In the genomic region with DNA sequence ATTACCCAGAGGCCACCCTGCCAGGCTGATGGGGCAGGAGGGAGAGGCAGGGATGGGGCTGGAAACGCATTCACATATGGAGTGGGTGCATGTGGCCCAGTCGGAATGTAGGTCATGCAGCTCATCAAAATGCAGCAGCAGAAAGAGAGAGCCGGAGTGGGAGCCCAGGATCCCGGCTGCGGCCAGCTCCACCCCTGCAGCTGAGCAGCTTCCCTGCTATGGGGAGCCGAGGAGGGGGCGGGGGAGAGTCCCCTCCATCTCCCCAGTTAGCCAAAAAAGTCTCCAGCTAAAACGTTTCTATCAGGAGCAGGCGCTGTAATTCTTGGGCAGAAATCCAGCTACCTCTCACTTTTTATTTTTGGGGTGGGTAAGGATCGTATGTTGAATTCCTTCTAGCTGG, we compare ENCODE assay signal across 24 cellular contexts. TPM values are rescaled to one million over a fixed set of nuclear protein-coding genes. Genes with fewer than 3 reads are reported as not detected.
DNase-seq lines count a peak whose midpoint lies in the region; ATAC-seq and TF ChIP-seq lines count a peak whose summit lies in the region.
"Had no signal": no experiment of that assay in that cellular context is flagged by ENCODE, and none has a peak within 500 bp of the region (broad histone marks: within the 10 kb centered on the region; RNA-seq: fewer than 3 reads in every experiment).

No MANE protein-coding gene starts in this region.

- H3K36me3 ChIP-seq in neuronal stem cell (replicated peaks in 1 of 2; ENCODE audit: control insufficient read depth in 2 of 2, insufficient read depth in 2 of 2, low read length in 2 of 2) (peaks cover 22 to 92% of the 10 kb centered on the region in 2 donors), breast epithelium (peaks cover 4% of the 10 kb centered on the region)
- H3K36me3 ChIP-seq: colonic mucosa had no signal

- H3K36me3 Mint-ChIP-seq in activated naive CD8-positive, alpha-beta T cell treated with anti-CD3 and anti-CD28 coated beads, Interleukin-2, amount 10 ng/mL, durations not matched to agents 7 days and 5 days = peaks cover 20% of the 10 kb centered on the region
- peaks cover 10% of the 10 kb centered on the region for H3K36me3 Mint-ChIP-seq in activated naive CD8-positive, alpha-beta T cell treated with anti-CD3 and anti-CD28 coated beads, Interleukin-2, amount 50 U/mL, for 24 hours (ENCODE audit: low read depth)
- H3K36me3 Mint-ChIP-seq in type B pancreatic cell = peaks cover 23% of the 10 kb centered on the region

- H3K27ac ChIP-seq in dorsolateral prefrontal cortex (peak overlapping the region in 39 of 59 donors; percentile 16 to 84 (median 58)), neuronal stem cell (replicated peaks; ENCODE audit: low read length) (no peak overlapping the region), breast epithelium (peak overlapping the region in 1 of 2 donors; percentile 46)
- H3K27ac ChIP-seq: colonic mucosa, esophagus muscularis mucosa, lower lobe of right lung, VCaP had no signal

- H3K18ac ChIP-seq in neuronal stem cell (ENCODE audit: low read length) = peak overlapping the region; percentile 23

- no peak overlapping the region for H3K9ac ChIP-seq in neuronal stem cell (ENCODE audit: low read depth, low read length, poor library complexity)

- peak overlapping the region; percentile 38 for H3K27ac Mint-ChIP-seq in activated naive CD8-positive, alpha-beta T cell treated with anti-CD3 and anti-CD28 coated beads, Interleukin-2, amount 10 ng/mL, durations not matched to agents 7 days and 5 days
- no peak overlapping the region for H3K27ac Mint-ChIP-seq in activated naive CD8-positive, alpha-beta T cell treated with anti-CD3 and anti-CD28 coated beads, Interleukin-2, amount 50 U/mL, for 24 hours
- H3K27ac Mint-ChIP-seq in type B pancreatic cell = no peak overlapping the region
- H3K27ac Mint-ChIP-seq: activated CD4-positive, alpha-beta T cell treated with anti-CD3 and anti-CD28 coated beads, Interleukin-2, amount 10 ng/mL, durations not matched to agents 24 days and 14 days; activated naive CD4-positive, alpha-beta T cell treated with anti-CD3 and anti-CD28 coated beads for 36 hours; activated T-cell treated with anti-CD3 and anti-CD28 coated beads, Interleukin-2, amount 50 U/mL, for 72 hours; stimulated activated effector memory CD8-positive, alpha-beta T cell treated with anti-CD3 and anti-CD28 coated beads, Interleukin-12 subunit alpha, Interleukin-12 subunit beta, amount 100 ng/mL, for 72 hours had no signal

- H3K4me3 ChIP-seq in dorsolateral prefrontal cortex (peak overlapping the region in 1 of 59 donors; percentile 10), neuronal stem cell (ENCODE audit: low read length in 2 of 2) (no peak overlapping the region), breast epithelium (no peak overlapping the region)
- H3K4me3 ChIP-seq: colonic mucosa, esophagus muscularis mucosa, lower lobe of right lung, smooth muscle cell had no signal

- DNase-seq in activated naive CD8-positive, alpha-beta T cell treated with anti-CD3 and anti-CD28 coated beads, Interleukin-2, amount 10 ng/mL, durations not matched to agents 7 days and 5 days = no peak
- DNase-seq in activated naive CD8-positive, alpha-beta T cell treated with anti-CD3 and anti-CD28 coated beads, Interleukin-2, amount 50 U/mL, for 24 hours = no peak
- peak in 9 of 10 donors; percentile 46 to 90 (median 76) for DNase-seq in dorsolateral prefrontal cortex
- no peak for DNase-seq in neuronal stem cell (ENCODE audit: low spot score)
- DNase-seq in type B pancreatic cell (ENCODE audit: extremely low spot score, unreplicated experiment) = no peak
- no peak for DNase-seq in HUDEP-2 (lab: John Stamatoyannopoulos, UW; ENCODE audit: unreplicated experiment in 76 of 76)
- no peak for DNase-seq in breast epithelium (ENCODE audit: low spot score in 2 of 2)
- DNase-seq: activated CD4-positive, alpha-beta T cell treated with anti-CD3 and anti-CD28 coated beads, Interleukin-2, amount 10 ng/mL, durations not matched to agents 24 days and 14 days; activated naive CD4-positive, alpha-beta T cell treated with anti-CD3 and anti-CD28 coated beads for 36 hours; activated T-cell treated with anti-CD3 and anti-CD28 coated beads, Interleukin-2, amount 50 U/mL, for 72 hours; colonic mucosa; DMS153; lower lobe of right lung; NCI-H1092; NCI-H187 treated with DMSO at 0.1 percent for 48 hours; NCI-H2227 treated with DMSO at 0.1 percent for 48 hours; NCI-H69; T-helper 2 cell had no signal

- no peak overlapping the region for H3K4me3 Mint-ChIP-seq in activated naive CD8-positive, alpha-beta T cell treated with anti-CD3 and anti-CD28 coated beads, Interleukin-2, amount 10 ng/mL, durations not matched to agents 7 days and 5 days
- no peak overlapping the region for H3K4me3 Mint-ChIP-seq in activated naive CD8-positive, alpha-beta T cell treated with anti-CD3 and anti-CD28 coated beads, Interleukin-2, amount 50 U/mL, for 24 hours
- H3K4me3 Mint-ChIP-seq in type B pancreatic cell = no peak overlapping the region
- H3K4me3 Mint-ChIP-seq: activated CD4-positive, alpha-beta T cell treated with anti-CD3 and anti-CD28 coated beads, Interleukin-2, amount 10 ng/mL, durations not matched to agents 24 days and 14 days; activated naive CD4-positive, alpha-beta T cell treated with anti-CD3 and anti-CD28 coated beads for 36 hours; activated T-cell treated with anti-CD3 and anti-CD28 coated beads, Interleukin-2, amount 50 U/mL, for 72 hours; neural crest cell; stimulated activated effector memory CD8-positive, alpha-beta T cell treated with anti-CD3 and anti-CD28 coated beads, Interleukin-12 subunit alpha, Interleukin-12 subunit beta, amount 100 ng/mL, for 72 hours had no signal

- no peak overlapping the region for H3K23ac ChIP-seq in neuronal stem cell (ENCODE audit: low read depth, low read length, poor library complexity)

- H3K4me1 ChIP-seq in neuronal stem cell (ENCODE audit: control insufficient read depth in 2 of 2, insufficient read depth in 1 of 2, low read depth in 1 of 2, low read length in 2 of 2) (peaks cover 0 to 1% of the 10 kb centered on the region in 2 donors), breast epithelium (no peaks in the 10 kb centered on the region)
- H3K4me1 ChIP-seq: colonic mucosa, lower lobe of right lung had no signal

- POLR2A ChIA-PET in activated naive CD8-positive, alpha-beta T cell treated with anti-CD3 and anti-CD28 coated beads, Interleukin-2, amount 10 ng/mL, durations not matched to agents 7 days and 5 days (lab: Charles Lee) = no interaction called here

- H2BK120ac ChIP-seq in neuronal stem cell (ENCODE audit: low read depth, low read length) = no peak overlapping the region

- no peak overlapping the region for H2BK15ac ChIP-seq in neuronal stem cell (ENCODE audit: low read length)

- H3K9me3 ChIP-seq in neuronal stem cell (replicated peaks in 1 of 2; ENCODE audit: control insufficient read depth in 2 of 2, insufficient read depth in 1 of 2, low read depth in 1 of 2, low read length in 2 of 2) (no peaks in the 10 kb centered on the region), breast epithelium (no peaks in the 10 kb centered on the region)
- H3K9me3 ChIP-seq: colonic mucosa, esophagus muscularis mucosa, lower lobe of right lung had no signal

- intact Hi-C loops in dorsolateral prefrontal cortex (cut with DNase I) = no loop called here
- intact Hi-C loops in breast epithelium (cut with DNase I; ENCODE audit: low total_unique reads) = no loop called here

- TF ChIP-seq CTCF in dorsolateral prefrontal cortex (IDR thresholded peaks at IDR 0.05 in 54 of 56, conservative IDR thresholded peaks at IDR 0.05 in 2 of 56; ENCODE audit: low read depth in 1 of 56, partially characterized antibody in 56 of 56) (no peak), type B pancreatic cell (conservative IDR thresholded peaks at IDR 0.05) (no peak), breast epithelium (IDR thresholded peaks at IDR 0.05) (no peak)

- ATAC-seq in activated naive CD8-positive, alpha-beta T cell treated with anti-CD3 and anti-CD28 coated beads, Interleukin-2, amount 10 ng/mL, durations not matched to agents 7 days and 5 days (ENCODE audit: low read depth) = no peak
- ATAC-seq in activated naive CD8-positive, alpha-beta T cell treated with anti-CD3 and anti-CD28 coated beads, Interleukin-2, amount 50 U/mL, for 24 hours = no peak
- ATAC-seq in GM18511 (IDR thresholded peaks at IDR 0.05; ENCODE audit: unreplicated experiment) = no peak
- ATAC-seq: activated T-cell treated with anti-CD3 and anti-CD28 coated beads, Interleukin-2, amount 50 U/mL, for 72 hours; lower lobe of right lung; stimulated activated effector memory CD8-positive, alpha-beta T cell treated with anti-CD3 and anti-CD28 coated beads, Interleukin-12 subunit alpha, Interleukin-12 subunit beta, amount 100 ng/mL, for 72 hours had no signal

- no peak overlapping the region for H2AFZ ChIP-seq in neuronal stem cell (ENCODE audit: low read length)

- H3K79me1 ChIP-seq in neuronal stem cell (ENCODE audit: low read depth, low read length) = peaks cover 2% of the 10 kb centered on the region

- no peak overlapping the region for H3K4ac ChIP-seq in neuronal stem cell (ENCODE audit: low read length)

- H3K27me3 ChIP-seq in dorsolateral prefrontal cortex (no peaks in the 10 kb centered on the region), neuronal stem cell (ENCODE audit: control insufficient read depth in 3 of 3, insufficient read depth in 3 of 3, low read depth in 1 of 3, low read length in 3 of 3) (no peaks in the 10 kb centered on the region), breast epithelium (no peaks in the 10 kb centered on the region)
- H3K27me3 ChIP-seq: colonic mucosa, esophagus muscularis mucosa had no signal

- no peak overlapping the region for H2BK5ac ChIP-seq in neuronal stem cell (ENCODE audit: low read length)

- H2AK5ac ChIP-seq in neuronal stem cell (ENCODE audit: low read depth, low read length) = no peak overlapping the region

- no peak overlapping the region for H2BK12ac ChIP-seq in neuronal stem cell (ENCODE audit: low read length)

- H3K9me3 Mint-ChIP-seq in activated naive CD8-positive, alpha-beta T cell treated with anti-CD3 and anti-CD28 coated beads, Interleukin-2, amount 10 ng/mL, durations not matched to agents 7 days and 5 days = no peaks in the 10 kb centered on the region
- H3K9me3 Mint-ChIP-seq in activated naive CD8-positive, alpha-beta T cell treated with anti-CD3 and anti-CD28 coated beads, Interleukin-2, amount 50 U/mL, for 24 hours = no peaks in the 10 kb centered on the region
- H3K9me3 Mint-ChIP-seq in type B pancreatic cell = no peaks in the 10 kb centered on the region
- H3K9me3 Mint-ChIP-seq: activated CD4-positive, alpha-beta T cell treated with anti-CD3 and anti-CD28 coated beads, Interleukin-2, amount 10 ng/mL, durations not matched to agents 24 days and 14 days; activated naive CD4-positive, alpha-beta T cell treated with anti-CD3 and anti-CD28 coated beads for 36 hours; activated T-cell treated with anti-CD3 and anti-CD28 coated beads, Interleukin-2, amount 50 U/mL, for 72 hours; neural crest cell; stimulated activated effector memory CD8-positive, alpha-beta T cell treated with anti-CD3 and anti-CD28 coated beads, Interleukin-12 subunit alpha, Interleukin-12 subunit beta, amount 100 ng/mL, for 72 hours had no signal

- peaks cover 10% of the 10 kb centered on the region for H3K4me1 Mint-ChIP-seq in activated naive CD8-positive, alpha-beta T cell treated with anti-CD3 and anti-CD28 coated beads, Interleukin-2, amount 10 ng/mL, durations not matched to agents 7 days and 5 days
- no peaks in the 10 kb centered on the region for H3K4me1 Mint-ChIP-seq in activated naive CD8-positive, alpha-beta T cell treated with anti-CD3 and anti-CD28 coated beads, Interleukin-2, amount 50 U/mL, for 24 hours
- no peaks in the 10 kb centered on the region for H3K4me1 Mint-ChIP-seq in type B pancreatic cell (ENCODE audit: unreplicated experiment)

- no peak overlapping the region for H3K14ac ChIP-seq in neuronal stem cell (ENCODE audit: low read length)

- no peaks in the 10 kb centered on the region for H3K27me3 Mint-ChIP-seq in activated naive CD8-positive, alpha-beta T cell treated with anti-CD3 and anti-CD28 coated beads, Interleukin-2, amount 10 ng/mL, durations not matched to agents 7 days and 5 days
- H3K27me3 Mint-ChIP-seq in activated naive CD8-positive, alpha-beta T cell treated with anti-CD3 and anti-CD28 coated beads, Interleukin-2, amount 50 U/mL, for 24 hours = no peaks in the 10 kb centered on the region
- H3K27me3 Mint-ChIP-seq in type B pancreatic cell = no peaks in the 10 kb centered on the region
- H3K27me3 Mint-ChIP-seq: activated CD4-positive, alpha-beta T cell treated with anti-CD3 and anti-CD28 coated beads, Interleukin-2, amount 10 ng/mL, durations not matched to agents 24 days and 14 days had no signal

- H4K8ac ChIP-seq in neuronal stem cell (ENCODE audit: low read depth, low read length) = peak overlapping the region; percentile 23

- TF ChIP-seq POLR2A in breast epithelium (IDR thresholded peaks at IDR 0.05) = no peak

- H4K91ac ChIP-seq in neuronal stem cell (ENCODE audit: low read depth, low read length, poor library complexity) = no peak overlapping the region

- no peak overlapping the region for H3K4me2 ChIP-seq in neuronal stem cell (ENCODE audit: insufficient read depth, low read length, poor library complexity, severe bottlenecking)
- H3K4me2 ChIP-seq: smooth muscle cell had no signal

- no CpG with 5 or more reads among the region's 10 CpGs for WGBS in neuronal stem cell (ENCODE audit: extremely low coverage in 2 of 2, insufficient read length in 2 of 2, insufficient replicate concordance in 1 of 2), 2 donors

RNA-seq across cellular contexts. Expression of a gene that starts 39.6 kb away (rescaled TPM):
- 10 to 100 TPM; 71.8 to 81.6 TPM for total RNA-seq in activated naive CD8-positive, alpha-beta T cell treated with anti-CD3 and anti-CD28 coated beads, Interleukin-2, amount 10 ng/mL, durations not matched to agents 7 days and 5 days
- total RNA-seq in dorsolateral prefrontal cortex = 10 to 100 TPM; 33.5 to 66.9 (median 49.5) TPM
- 69.4 TPM for polyA plus RNA-seq in neuronal stem cell (2013, experiment 1 of 2)
- 69.8 TPM for polyA plus RNA-seq in neuronal stem cell (2013, experiment 2 of 2)
- 77.9 and 78.4 TPM in 2 replicates for total RNA-seq in type B pancreatic cell (ENCODE audit: low replicate concordance)
- total RNA-seq in breast epithelium = 10 to 100 TPM; 44.6 to 70.7 (median 48.8) TPM

RNA-seq across cellular contexts. Expression of a gene that starts 39.8 kb away (rescaled TPM):
- 10 to 100 TPM; 11.6 to 13.3 TPM for total RNA-seq in activated naive CD8-positive, alpha-beta T cell treated with anti-CD3 and anti-CD28 coated beads, Interleukin-2, amount 10 ng/mL, durations not matched to agents 7 days and 5 days
- total RNA-seq in dorsolateral prefrontal cortex (10 to 100 TPM in 34 of 120 experiments, 1 to 10 TPM in 86; 3.6 to 19.4 (median 8.7) TPM), type B pancreatic cell (ENCODE audit: low replicate concordance) (10.3 and 10.9 TPM in 2 replicates), breast epithelium (1 to 10 TPM; 4.5 to 8.0 (median 7.5) TPM)
- 6.5 TPM for polyA plus RNA-seq in neuronal stem cell (2013, experiment 1 of 2)
- polyA plus RNA-seq in neuronal stem cell (2013, experiment 2 of 2) = 6.5 TPM

Comparison
In these comparisons a context has a peak if more than half of its experiments do, and no peak if none do; other contexts are left out.
1. DNase-seq: peak in dorsolateral prefrontal cortex (9 of 10); none in activated naive CD8-positive, alpha-beta T cell treated with anti-CD3 and anti-CD28 coated beads, Interleukin-2, amount 10 ng/mL, durations not matched to agents 7 days and 5 days (single experiment), activated naive CD8-positive, alpha-beta T cell treated with anti-CD3 and anti-CD28 coated beads, Interleukin-2, amount 50 U/mL, for 24 hours (single experiment), neuronal stem cell (single experiment), type B pancreatic cell (single experiment), HUDEP-2 (0 of 76) and breast epithelium (0 of 2).